Comparison of ENCODE assay signal across 24 cellular contexts in genomic region chr7:92230547-92230946, GRCh38. TPM values are rescaled to one million over a fixed set of nuclear protein-coding genes. Genes with fewer than 3 reads are reported as not detected.
"Had no signal": no experiment of that assay in that cellular context is flagged by ENCODE, and none has a peak within 500 bp of the region (broad histone marks: within the 10 kb centered on the region; RNA-seq: fewer than 3 reads in every experiment).

No MANE protein-coding gene starts in this region.

- H3K4me1 Mint-ChIP-seq: activated naive CD4-positive, alpha-beta T cell treated with anti-CD3 and anti-CD28 coated beads, Interleukin-2, amount 10 ng/mL, durations not matched to agents 7 days and 5 days; IgD-negative memory B cell had no signal

- H3K9me3 Mint-ChIP-seq: activated naive CD4-positive, alpha-beta T cell treated with anti-CD3 and anti-CD28 coated beads, Interleukin-2, amount 10 ng/mL, durations not matched to agents 7 days and 5 days; activated T-helper 17 cell treated with anti-CD3 and anti-CD28 coated beads, Interleukin-2, amount 50 U/mL, for 72 hours had no signal

- H3K9me3 ChIP-seq: SJSA1 had no signal

- H3K27me3 Mint-ChIP-seq: activated CD8-positive, alpha-beta T cell treated with anti-CD3 and anti-CD28 coated beads for 36 hours; activated naive CD4-positive, alpha-beta T cell treated with anti-CD3 and anti-CD28 coated beads, Interleukin-2, amount 10 ng/mL, durations not matched to agents 7 days and 5 days; activated T-helper 17 cell treated with anti-CD3 and anti-CD28 coated beads, Interleukin-2, amount 50 U/mL, for 72 hours; IgD-negative memory B cell had no signal

- H3K4me3 ChIP-seq: cardiac muscle cell, SJSA1 had no signal

- DNase-seq: activated CD4-positive, alpha-beta T cell treated with anti-CD3 and anti-CD28 coated beads for 4 hours; activated CD8-positive, alpha-beta memory T cell treated with anti-CD3 and anti-CD28 coated beads, Interleukin-2, amount 50 U/mL, for 4 hours; activated CD8-positive, alpha-beta T cell treated with anti-CD3 and anti-CD28 coated beads for 36 hours; activated gamma-delta T cell treated with Interleukin-2 at 50 U/mL for 16 hours; activated naive CD4-positive, alpha-beta T cell treated with anti-CD3 and anti-CD28 coated beads, Interleukin-2, amount 10 ng/mL, durations not matched to agents 7 days and 5 days; activated T-cell treated with anti-CD3 and anti-CD28 coated beads, Interleukin-2, amount 50 U/mL, for 1 hour; amniotic stem cell; brain microvascular endothelial cell; KG1; NCI-H1048; NCI-H146; NCI-H187 treated with DMSO at 0.1 percent for 48 hours; NCI-H2081 treated with DMSO at 0.1 percent for 48 hours; NCI-H446; NCI-H524; PC-3; SHP77; T-helper 2 cell had no signal

- H3K27ac ChIP-seq: brain microvascular endothelial cell, cardiac muscle cell, SJSA1, VCaP had no signal

- H3K4me3 Mint-ChIP-seq: activated CD8-positive, alpha-beta T cell treated with anti-CD3 and anti-CD28 coated beads for 36 hours; activated naive CD4-positive, alpha-beta T cell treated with anti-CD3 and anti-CD28 coated beads, Interleukin-2, amount 10 ng/mL, durations not matched to agents 7 days and 5 days; activated T-helper 17 cell treated with anti-CD3 and anti-CD28 coated beads, Interleukin-2, amount 50 U/mL, for 72 hours; IgD-negative memory B cell had no signal

- ATAC-seq: activated CD8-positive, alpha-beta T cell treated with anti-CD3 and anti-CD28 coated beads for 36 hours; activated T-helper 17 cell treated with anti-CD3 and anti-CD28 coated beads, Interleukin-2, amount 50 U/mL, for 72 hours; PC-3 had no signal

- H3K27ac Mint-ChIP-seq: activated CD8-positive, alpha-beta T cell treated with anti-CD3 and anti-CD28 coated beads for 36 hours; activated naive CD4-positive, alpha-beta T cell treated with anti-CD3 and anti-CD28 coated beads, Interleukin-2, amount 10 ng/mL, durations not matched to agents 7 days and 5 days; activated T-helper 17 cell treated with anti-CD3 and anti-CD28 coated beads, Interleukin-2, amount 50 U/mL, for 72 hours had no signal

- H3K4me1 ChIP-seq: SJSA1 had no signal

RNA-seq across cellular contexts. Expression of gene LRRD1, which starts 51.6 kb away (rescaled TPM):
- total RNA-seq: activated CD8-positive, alpha-beta T cell treated with anti-CD3 and anti-CD28 coated beads for 36 hours; M059J; PC-3; SJSA1 had no signal
